21 cellular contexts compared by ENCODE assay signal in the genomic region with DNA sequence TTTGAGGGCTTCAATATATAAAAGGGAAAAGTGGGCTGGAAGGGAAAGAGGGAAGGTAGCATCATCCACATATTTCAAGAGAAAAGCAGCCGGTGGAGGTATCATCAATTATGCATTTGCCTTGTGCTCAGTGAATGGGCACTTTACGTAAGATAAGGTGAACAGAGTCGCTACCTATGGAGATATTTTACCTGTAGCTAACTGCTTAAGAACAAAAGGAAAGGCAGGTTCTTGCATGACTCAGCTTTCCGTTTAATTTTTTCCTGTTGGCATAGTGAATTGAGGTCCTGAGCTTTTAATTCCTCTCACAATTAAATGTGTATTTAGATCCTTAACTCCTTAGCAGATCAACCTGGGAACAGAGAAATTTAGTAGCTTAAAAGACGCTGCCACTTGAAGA. TPM values are rescaled to one million over a fixed set of nuclear protein-coding genes. Genes with fewer than 3 reads are reported as not detected.
"Had no signal": no experiment of that assay in that cellular context is flagged by ENCODE, and none has a peak within 500 bp of the region (broad histone marks: within the 10 kb centered on the region; RNA-seq: fewer than 3 reads in every experiment).

No MANE protein-coding gene starts in this region.

- H3K4me1 ChIP-seq: adrenal gland, left ventricle myocardium inferior, upper lobe of left lung had no signal

- H3K36me3 ChIP-seq: adrenal gland, left ventricle myocardium inferior, thoracic aorta, upper lobe of left lung had no signal

- H3K27me3 ChIP-seq: adrenal gland, upper lobe of left lung had no signal

- H3K27me3 Mint-ChIP-seq: activated naive CD8-positive, alpha-beta T cell; progenitor cell of endocrine pancreas had no signal

- H3K4me3 Mint-ChIP-seq: activated naive CD8-positive, alpha-beta T cell; activated T-cell treated with anti-CD3 and anti-CD28 coated beads, Interleukin-2, amount 50 U/mL, for 4 hours; natural killer cell had no signal

- H3K4me3 ChIP-seq: adrenal gland, left ventricle myocardium inferior, thoracic aorta, upper lobe of left lung had no signal

- H3K4me1 Mint-ChIP-seq: natural killer cell had no signal

- DNase-seq: activated CD4-positive, alpha-beta T cell treated with anti-CD3 and anti-CD28 coated beads for 1 hour; activated CD4-positive, alpha-beta T cell treated with anti-CD3 and anti-CD28 coated beads, Interleukin-2, amount 50 U/mL, for 4 hours; activated CD8-positive, alpha-beta memory T cell treated with anti-CD3 and anti-CD28 coated beads for 24 hours; activated CD8-positive, alpha-beta memory T cell treated with anti-CD3 and anti-CD28 coated beads, Interleukin-2, amount 50 U/mL, for 4 hours; activated naive CD4-positive, alpha-beta T cell; activated T-cell treated with anti-CD3 and anti-CD28 coated beads, Interleukin-2, amount 50 U/mL, for 4 hours; adrenal gland; erythroblast; foreskin melanocyte; left ventricle myocardium inferior; midbrain; natural killer cell; stimulated activated CD4-positive, alpha-beta T cell treated with anti-CD3 and anti-CD28 coated beads, Interleukin-4, amount 100 ng/mL, for 24 hours; stimulated activated naive CD4-positive, alpha-beta T cell treated with Interleukin-2 at 50 U/mL for 16 hours; T-helper 1 cell; T-helper 9 cell; upper lobe of left lung had no signal

- ATAC-seq: activated T-cell treated with anti-CD3 and anti-CD28 coated beads, Interleukin-2, amount 50 U/mL, for 4 hours; natural killer cell had no signal

- H3K27ac ChIP-seq: adrenal gland, left ventricle myocardium inferior, thoracic aorta, upper lobe of left lung had no signal

- H3K27ac Mint-ChIP-seq: activated naive CD8-positive, alpha-beta T cell; activated T-helper 2 cell treated with anti-CD3 and anti-CD28 coated beads, Interferon-gamma antibody, Interleukin-2, Interleukin-4, amounts not matched to agents 10 μg/mL and 5 μg/mL and 100 μg/mL, durations not matched to agents 14 hours and 24 hours and 36 hours; natural killer cell; progenitor cell of endocrine pancreas had no signal

- H3K9me3 ChIP-seq: adrenal gland, thoracic aorta, upper lobe of left lung had no signal

- H3K36me3 Mint-ChIP-seq: activated naive CD8-positive, alpha-beta T cell; natural killer cell had no signal

RNA-seq across cellular contexts. Expression of a gene that starts 25.5 kb away (rescaled TPM):
- total RNA-seq: activated T-helper 2 cell treated with anti-CD3 and anti-CD28 coated beads, Interferon-gamma antibody, Interleukin-2, Interleukin-4, amounts not matched to agents 10 μg/mL and 5 μg/mL and 100 μg/mL, durations not matched to agents 14 hours and 24 hours and 36 hours had no signal
